Comparison of ENCODE assay signal across 2 cellular contexts in genomic region chr7:25882151-25882773, GRCh38.
A peak's percentile ranks its signal among the peaks of the same experiment; 100 is the strongest.
TF ChIP-seq lines count a peak whose summit lies in the region.

No MANE protein-coding gene starts in this region.

TF ChIP-seq in A549, 52 proteins besides CTCF, POLR2A, EP300 and RAD21:
- TF ChIP-seq, protein P1, sequence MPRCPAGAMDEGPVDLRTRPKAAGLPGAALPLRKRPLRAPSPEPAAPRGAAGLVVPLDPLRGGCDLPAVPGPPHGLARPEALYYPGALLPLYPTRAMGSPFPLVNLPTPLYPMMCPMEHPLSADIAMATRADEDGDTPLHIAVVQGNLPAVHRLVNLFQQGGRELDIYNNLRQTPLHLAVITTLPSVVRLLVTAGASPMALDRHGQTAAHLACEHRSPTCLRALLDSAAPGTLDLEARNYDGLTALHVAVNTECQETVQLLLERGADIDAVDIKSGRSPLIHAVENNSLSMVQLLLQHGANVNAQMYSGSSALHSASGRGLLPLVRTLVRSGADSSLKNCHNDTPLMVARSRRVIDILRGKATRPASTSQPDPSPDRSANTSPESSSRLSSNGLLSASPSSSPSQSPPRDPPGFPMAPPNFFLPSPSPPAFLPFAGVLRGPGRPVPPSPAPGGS (IDR thresholded peaks at IDR 0.05): no peak
- TF ChIP-seq CBX8 (IDR thresholded peaks at IDR 0.05) (peak; percentile 16; the same call in 1 of the 2 replicates), BHLHE40 (IDR thresholded peaks at IDR 0.05; ENCODE audit: low read depth, low read length) (no peak)

TF ChIP-seq in GM23338, 12 proteins besides CTCF, POLR2A, EP300 and RAD21 (continued from another document):
- TF ChIP-seq, protein P2, sequence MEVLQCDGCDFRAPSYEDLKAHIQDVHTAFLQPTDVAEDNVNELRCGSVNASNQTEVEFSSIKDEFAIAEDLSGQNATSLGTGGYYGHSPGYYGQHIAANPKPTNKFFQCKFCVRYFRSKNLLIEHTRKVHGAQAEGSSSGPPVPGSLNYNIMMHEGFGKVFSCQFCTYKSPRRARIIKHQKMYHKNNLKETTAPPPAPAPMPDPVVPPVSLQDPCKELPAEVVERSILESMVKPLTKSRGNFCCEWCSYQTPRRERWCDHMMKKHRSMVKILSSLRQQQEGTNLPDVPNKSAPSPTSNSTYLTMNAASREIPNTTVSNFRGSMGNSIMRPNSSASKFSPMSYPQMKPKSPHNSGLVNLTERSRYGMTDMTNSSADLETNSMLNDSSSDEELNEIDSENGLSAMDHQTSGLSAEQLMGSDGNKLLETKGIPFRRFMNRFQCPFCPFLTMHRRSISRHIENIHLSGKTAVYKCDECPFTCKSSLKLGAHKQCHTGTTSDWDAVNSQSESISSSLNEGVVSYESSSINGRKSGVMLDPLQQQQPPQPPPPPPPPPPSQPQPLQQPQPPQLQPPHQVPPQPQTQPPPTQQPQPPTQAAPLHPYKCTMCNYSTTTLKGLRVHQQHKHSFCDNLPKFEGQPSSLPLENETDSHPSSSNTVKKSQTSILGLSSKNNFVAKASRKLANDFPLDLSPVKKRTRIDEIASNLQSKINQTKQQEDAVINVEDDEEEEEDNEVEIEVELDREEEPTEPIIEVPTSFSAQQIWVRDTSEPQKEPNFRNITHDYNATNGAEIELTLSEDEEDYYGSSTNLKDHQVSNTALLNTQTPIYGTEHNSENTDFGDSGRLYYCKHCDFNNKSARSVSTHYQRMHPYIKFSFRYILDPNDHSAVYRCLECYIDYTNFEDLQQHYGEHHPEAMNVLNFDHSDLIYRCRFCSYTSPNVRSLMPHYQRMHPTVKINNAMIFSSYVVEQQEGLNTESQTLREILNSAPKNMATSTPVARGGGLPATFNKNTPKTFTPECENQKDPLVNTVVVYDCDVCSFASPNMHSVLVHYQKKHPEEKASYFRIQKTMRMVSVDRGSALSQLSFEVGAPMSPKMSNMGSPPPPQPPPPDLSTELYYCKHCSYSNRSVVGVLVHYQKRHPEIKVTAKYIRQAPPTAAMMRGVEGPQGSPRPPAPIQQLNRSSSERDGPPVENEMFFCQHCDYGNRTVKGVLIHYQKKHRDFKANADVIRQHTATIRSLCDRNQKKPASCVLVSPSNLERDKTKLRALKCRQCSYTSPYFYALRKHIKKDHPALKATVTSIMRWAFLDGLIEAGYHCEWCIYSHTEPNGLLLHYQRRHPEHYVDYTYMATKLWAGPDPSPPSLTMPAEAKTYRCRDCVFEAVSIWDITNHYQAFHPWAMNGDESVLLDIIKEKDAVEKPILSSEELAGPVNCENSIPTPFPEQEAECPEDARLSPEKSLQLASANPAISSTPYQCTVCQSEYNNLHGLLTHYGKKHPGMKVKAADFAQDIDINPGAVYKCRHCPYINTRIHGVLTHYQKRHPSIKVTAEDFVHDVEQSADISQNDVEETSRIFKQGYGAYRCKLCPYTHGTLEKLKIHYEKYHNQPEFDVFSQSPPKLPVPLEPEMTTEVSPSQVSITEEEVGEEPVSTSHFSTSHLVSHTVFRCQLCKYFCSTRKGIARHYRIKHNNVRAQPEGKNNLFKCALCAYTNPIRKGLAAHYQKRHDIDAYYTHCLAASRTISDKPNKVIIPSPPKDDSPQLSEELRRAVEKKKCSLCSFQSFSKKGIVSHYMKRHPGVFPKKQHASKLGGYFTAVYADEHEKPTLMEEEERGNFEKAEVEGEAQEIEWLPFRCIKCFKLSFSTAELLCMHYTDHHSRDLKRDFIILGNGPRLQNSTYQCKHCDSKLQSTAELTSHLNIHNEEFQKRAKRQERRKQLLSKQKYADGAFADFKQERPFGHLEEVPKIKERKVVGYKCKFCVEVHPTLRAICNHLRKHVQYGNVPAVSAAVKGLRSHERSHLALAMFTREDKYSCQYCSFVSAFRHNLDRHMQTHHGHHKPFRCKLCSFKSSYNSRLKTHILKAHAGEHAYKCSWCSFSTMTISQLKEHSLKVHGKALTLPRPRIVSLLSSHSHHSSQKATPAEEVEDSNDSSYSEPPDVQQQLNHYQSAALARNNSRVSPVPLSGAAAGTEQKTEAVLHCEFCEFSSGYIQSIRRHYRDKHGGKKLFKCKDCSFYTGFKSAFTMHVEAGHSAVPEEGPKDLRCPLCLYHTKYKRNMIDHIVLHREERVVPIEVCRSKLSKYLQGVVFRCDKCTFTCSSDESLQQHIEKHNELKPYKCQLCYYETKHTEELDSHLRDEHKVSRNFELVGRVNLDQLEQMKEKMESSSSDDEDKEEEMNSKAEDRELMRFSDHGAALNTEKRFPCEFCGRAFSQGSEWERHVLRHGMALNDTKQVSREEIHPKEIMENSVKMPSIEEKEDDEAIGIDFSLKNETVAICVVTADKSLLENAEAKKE (CRISPR knock-in tag; IDR thresholded peaks at IDR 0.05): no peak
- TF ChIP-seq ZNF114 (CRISPR knock-in tag; IDR thresholded peaks at IDR 0.05): no peak
